ENCODE assay signal across 8 cellular contexts in genomic region chr10:105797234-105797890, GRCh38.
DNase-seq lines count a peak whose midpoint lies in the region; ATAC-seq, FAIRE-seq and TF ChIP-seq lines count a peak whose summit lies in the region.

No MANE protein-coding gene starts in this region.

- H4K91ac ChIP-seq in H9 (ENCODE audit: insufficient read length, low read depth, low read length): no peak overlapping the region

- H3K27ac Mint-ChIP-seq in H9: no peak overlapping the region; a peak in 1 of 7 replicates
- peak overlapping the region; percentile 25 for H3K27ac Mint-ChIP-seq in progenitor cell of endocrine pancreas
- H3K27ac Mint-ChIP-seq in activated T-cell treated with anti-CD3 and anti-CD28 coated beads, Interleukin-2, amount 50 U/mL, for 72 hours: no peak overlapping the region

- no peaks in the 10 kb centered on the region for H4K20me1 ChIP-seq in H9 (ENCODE audit: control insufficient read depth, insufficient read depth, insufficient read length)

- H3K9me3 Mint-ChIP-seq in H9: peaks cover 0 to 3% of the 10 kb centered on the region in 2 experiments; a peak in 1 of 5 replicates
- no peaks in the 10 kb centered on the region for H3K9me3 Mint-ChIP-seq in progenitor cell of endocrine pancreas (ENCODE audit: low read depth)
- peaks cover 0 to 2% of the 10 kb centered on the region in 2 donors for H3K9me3 Mint-ChIP-seq in activated T-cell treated with anti-CD3 and anti-CD28 coated beads, Interleukin-2, amount 50 U/mL, for 72 hours

- intact Hi-C loops in esophagus muscularis mucosa (cut with DNase I): no loop called here

- H3K27ac ChIP-seq in H9 (ENCODE audit: insufficient read length, low read depth, low read length) (no peak overlapping the region), esophagus muscularis mucosa (replicated peaks in 1 of 4) (no peak overlapping the region)

- H3K4me2 ChIP-seq in H9 (ENCODE audit: insufficient read depth, insufficient read length, low read length): no peak overlapping the region

- H3T11ph ChIP-seq in H9 (ENCODE audit: low read length): no peak overlapping the region

- H3K4me1 ChIP-seq in H9 (ENCODE audit: insufficient read depth, low read length) (no peaks in the 10 kb centered on the region), esophagus muscularis mucosa (no peaks in the 10 kb centered on the region)

- no peak overlapping the region for H3K14ac ChIP-seq in H9 (ENCODE audit: insufficient read depth, low read length)

- H3K9ac ChIP-seq in H9 (ENCODE audit: extremely low read depth, insufficient read length, low read length): no peak overlapping the region

- TF ChIP-seq POLR2A in esophagus muscularis mucosa (IDR thresholded peaks at IDR 0.05; ENCODE audit: low read depth): no peak

- H3K79me2 ChIP-seq in H9 (ENCODE audit: insufficient read depth, low read length): no peaks in the 10 kb centered on the region

- H4K8ac ChIP-seq in H9 (replicated peaks; ENCODE audit: insufficient read length, low read depth, low read length): no peak overlapping the region

- H2BK20ac ChIP-seq in H9 (ENCODE audit: low read depth, low read length, poor library complexity, severe bottlenecking): no peak overlapping the region

- H2AK5ac ChIP-seq in H9 (ENCODE audit: insufficient read length, low read length): no peak overlapping the region

- H3K9me3 ChIP-seq in H9 (ENCODE audit: control insufficient read depth, low read depth, low read length): no peaks in the 10 kb centered on the region
- no peaks in the 10 kb centered on the region for H3K9me3 ChIP-seq in esophagus muscularis mucosa

- no CpG with 5 or more reads among the region's 6 CpGs for WGBS in H9 (ENCODE audit: extremely low coverage, insufficient read length, low lambda C conversion rate)
- 78% methylated on average over 6 of the region's 6 CpGs for WGBS in esophagus muscularis mucosa

- no peak overlapping the region for H3K18ac ChIP-seq in H9 (ENCODE audit: insufficient read length, low read depth, low read length)

- TF ChIP-seq EP300 in esophagus muscularis mucosa (IDR thresholded peaks at IDR 0.05): no peak

- H3K79me1 ChIP-seq in H9 (ENCODE audit: insufficient read depth, low read depth, low read length, poor library complexity, severe bottlenecking): no peaks in the 10 kb centered on the region

- H2BK12ac ChIP-seq in H9 (ENCODE audit: insufficient read length, low read depth, low read length): no peak overlapping the region

- no peak overlapping the region for H3K56ac ChIP-seq in H9 (ENCODE audit: insufficient read length, low read depth, low read length)

- H3K27me3 ChIP-seq in GM06990 (replicated peaks; ENCODE audit: control insufficient read depth, insufficient read depth, low read length) (no peaks in the 10 kb centered on the region), H9 (ENCODE audit: insufficient read depth, low read length) (no peaks in the 10 kb centered on the region), esophagus muscularis mucosa (no peaks in the 10 kb centered on the region)

- H4K5ac ChIP-seq in H9 (ENCODE audit: insufficient read length, low read depth, low read length): no peak overlapping the region

- no peak overlapping the region for H2BK15ac ChIP-seq in H9 (ENCODE audit: low read depth, low read length)

- H2BK120ac ChIP-seq in H9 (ENCODE audit: low read depth, low read length, poor library complexity, severe bottlenecking): no peak overlapping the region

- H3K27me3 Mint-ChIP-seq in H9 (ENCODE audit: low read depth) (peaks cover 8% of the 10 kb centered on the region; the same call in 1 of the 2 replicates), progenitor cell of endocrine pancreas (no peaks in the 10 kb centered on the region)
- H3K27me3 Mint-ChIP-seq in activated T-cell treated with anti-CD3 and anti-CD28 coated beads, Interleukin-2, amount 50 U/mL, for 72 hours (ENCODE audit: low read depth): no peaks in the 10 kb centered on the region

- FAIRE-seq in GM19239 (lab: Jason Lieb, UNC): no peak

- H2BK5ac ChIP-seq in H9 (ENCODE audit: insufficient read length, low read length): no peak overlapping the region

- H3K4ac ChIP-seq in H9 (ENCODE audit: low read depth, low read length): no peak overlapping the region

- H3K36me3 ChIP-seq in GM06990 (ENCODE audit: control insufficient read depth, insufficient read depth, low read length) (no peaks in the 10 kb centered on the region), esophagus muscularis mucosa (no peaks in the 10 kb centered on the region)

- H3K23ac ChIP-seq in H9 (ENCODE audit: insufficient read length, low read depth, low read length): no peak overlapping the region

- H2AFZ ChIP-seq in H9 (ENCODE audit: low read length): no peak overlapping the region

- peak; percentile 50 for TF ChIP-seq CTCF in GM06990 (IDR thresholded peaks at IDR 0.05; ENCODE audit: insufficient read depth, low read length, poor library complexity, severe bottlenecking)
- peak; percentile 68 for TF ChIP-seq CTCF in H9 (conservative IDR thresholded peaks at IDR 0.05)
- TF ChIP-seq CTCF in esophagus muscularis mucosa (IDR thresholded peaks at IDR 0.05): peak; percentile 27 to 49 (median 45)
- peak; percentile 63 for TF ChIP-seq CTCF in progenitor cell of endocrine pancreas (IDR thresholded peaks at IDR 0.05; ENCODE audit: unreplicated experiment)

- H3K23me2 ChIP-seq in H9 (ENCODE audit: insufficient read length, low read depth, low read length, poor library complexity, severe bottlenecking): no peaks in the 10 kb centered on the region

- H3K4me3 Mint-ChIP-seq in H9 (no peak overlapping the region), progenitor cell of endocrine pancreas (ENCODE audit: low read depth) (no peak overlapping the region)
- no peak overlapping the region for H3K4me3 Mint-ChIP-seq in activated T-cell treated with anti-CD3 and anti-CD28 coated beads, Interleukin-2, amount 50 U/mL, for 72 hours

- no peak for ATAC-seq in activated T-cell treated with anti-CD3 and anti-CD28 coated beads, Interleukin-2, amount 50 U/mL, for 72 hours (replicated peaks in 1 of 2)

- DNase-seq in GM06990 (ENCODE audit: extremely low read depth, insufficient read length) (no peak), H9 (no peak), NCI-H748 (lab: John Stamatoyannopoulos, UW; ENCODE audit: unreplicated experiment) (peak; percentile 59), esophagus muscularis mucosa (ENCODE audit: extremely low spot score) (no peak), progenitor cell of endocrine pancreas (ENCODE audit: low spot score, unreplicated experiment) (no peak), HCEC 1CT (no peak), GM19239 (ENCODE audit: insufficient read length, low spot score) (no peak)
- DNase-seq in activated T-cell treated with anti-CD3 and anti-CD28 coated beads, Interleukin-2, amount 50 U/mL, for 72 hours: no peak

- H3K4me1 Mint-ChIP-seq in H9: peaks cover 3 to 10% of the 10 kb centered on the region in 2 experiments
- no peaks in the 10 kb centered on the region for H3K4me1 Mint-ChIP-seq in progenitor cell of endocrine pancreas (ENCODE audit: low read depth)
- H3K4me1 Mint-ChIP-seq in activated T-cell treated with anti-CD3 and anti-CD28 coated beads, Interleukin-2, amount 50 U/mL, for 72 hours (ENCODE audit: low read depth): no peaks in the 10 kb centered on the region

- no peaks in the 10 kb centered on the region for H3K36me3 Mint-ChIP-seq in H9 (ENCODE audit: insufficient read depth in 1 of 3, low read depth in 3 of 3)
- no peaks in the 10 kb centered on the region for H3K36me3 Mint-ChIP-seq in progenitor cell of endocrine pancreas (ENCODE audit: insufficient read depth)
- no peaks in the 10 kb centered on the region for H3K36me3 Mint-ChIP-seq in activated T-cell treated with anti-CD3 and anti-CD28 coated beads, Interleukin-2, amount 50 U/mL, for 72 hours (ENCODE audit: insufficient read depth in 2 of 2)

- H3K4me3 ChIP-seq in GM06990 (replicated peaks; ENCODE audit: low read depth, low read length): no peak overlapping the region
- H3K4me3 ChIP-seq in esophagus muscularis mucosa: no peak overlapping the region
